Comparison of ENCODE assay signal across 10 cellular contexts in genomic region chr15:85333132-85333831, GRCh38. TPM values are rescaled to one million over a fixed set of nuclear protein-coding genes. Genes with fewer than 3 reads are reported as not detected.
DNase-seq lines count a peak whose midpoint lies in the region; ATAC-seq and TF ChIP-seq lines count a peak whose summit lies in the region.
"Had no signal": no experiment of that assay in that cellular context is flagged by ENCODE, and none has a peak within 500 bp of the region (broad histone marks: within the 10 kb centered on the region; RNA-seq: fewer than 3 reads in every experiment).

No MANE protein-coding gene starts in this region.

- H2BK15ac ChIP-seq in mesenchymal stem cell (ENCODE audit: low read depth, poor library complexity, severe bottlenecking): no peak overlapping the region

- H3K27ac ChIP-seq in ACC112 (ENCODE audit: low read depth, low read length) (peak overlapping the region; percentile 41), mesenchymal stem cell (ENCODE audit: low read length, poor library complexity, severe bottlenecking) (peak overlapping the region; percentile 96), transverse colon (peak overlapping the region in 1 of 4 donors; percentile 19)

- ATAC-seq in HG02973 (IDR thresholded peaks at IDR 0.05; ENCODE audit: unreplicated experiment): no peak
- ATAC-seq in GM21576 (IDR thresholded peaks at IDR 0.05; ENCODE audit: unreplicated experiment): no peak

- no peak overlapping the region for H3K4ac ChIP-seq in mesenchymal stem cell (ENCODE audit: low read depth in 1 of 2, low read length in 2 of 2)

- no peaks in the 10 kb centered on the region for H3K9me3 ChIP-seq in mesenchymal stem cell (ENCODE audit: control insufficient read depth, low read length)
- H3K9me3 ChIP-seq in transverse colon: no peaks in the 10 kb centered on the region

- no peak overlapping the region for H3K4me2 ChIP-seq in mesenchymal stem cell (ENCODE audit: low read length, poor library complexity, severe bottlenecking)

- WGBS in mesenchymal stem cell: 21% methylated on average over 6 of the region's 6 CpGs
- WGBS in transverse colon (ENCODE audit: low coverage in 1 of 2), 2 donors: 78 to 91% methylated on average over 5 to 6 of the region's 6 CpGs

- DNase-seq in HCEC 1CT (peak; percentile 75), astrocyte of the hippocampus (ENCODE audit: low read depth, low spot score) (peak; percentile 82), mesenchymal stem cell (peak; percentile 94), transverse colon (no peak), NCI-H2029 (lab: John Stamatoyannopoulos, UW) (no peak)
- DNase-seq: activated CD4-positive, alpha-beta T cell treated with anti-CD3 and anti-CD28 coated beads, Interleukin-2, amount 50 U/mL, for 48 hours; small intestine had no signal

- no peak overlapping the region for H2BK120ac ChIP-seq in mesenchymal stem cell (ENCODE audit: low read depth, low read length)

- no peaks in the 10 kb centered on the region for H3K79me1 ChIP-seq in mesenchymal stem cell (replicated peaks; ENCODE audit: low read length, poor library complexity, severe bottlenecking)

- no peaks in the 10 kb centered on the region for H3K79me2 ChIP-seq in ACC112 (ENCODE audit: control insufficient read depth, insufficient read depth, low read length, unreplicated experiment)

- H3K18ac ChIP-seq in mesenchymal stem cell (ENCODE audit: low read depth in 1 of 2, low read length in 2 of 2): no peak overlapping the region

- no peak for TF ChIP-seq CTCF in transverse colon (IDR thresholded peaks at IDR 0.05)

- H3K36me3 ChIP-seq in ACC112 (ENCODE audit: insufficient read depth, low read length) (no peaks in the 10 kb centered on the region), mesenchymal stem cell (ENCODE audit: control insufficient read depth in 1 of 2, insufficient read depth in 2 of 2, low read depth in 1 of 2, low read length in 2 of 2) (no peaks in the 10 kb centered on the region), transverse colon (no peaks in the 10 kb centered on the region)

- H3K23ac ChIP-seq in mesenchymal stem cell (ENCODE audit: low read length in 2 of 2): no peak overlapping the region

- H2AK5ac ChIP-seq in mesenchymal stem cell (ENCODE audit: low read length, severe bottlenecking): no peak overlapping the region

- H2BK5ac ChIP-seq in mesenchymal stem cell (ENCODE audit: low read depth, low read length, poor library complexity, severe bottlenecking): no peak overlapping the region

- no peak overlapping the region for H3K9ac ChIP-seq in mesenchymal stem cell (ENCODE audit: low read length)

- peak overlapping the region in 1 of 2 experiments; percentile 16 for H2BK12ac ChIP-seq in mesenchymal stem cell (ENCODE audit: low read length in 2 of 2)

- no peak overlapping the region for H3K14ac ChIP-seq in mesenchymal stem cell (ENCODE audit: low read length in 2 of 2)

- no peak overlapping the region for H4K91ac ChIP-seq in mesenchymal stem cell (ENCODE audit: low read length)

- H2AFZ ChIP-seq in ACC112 (ENCODE audit: low read length, unreplicated experiment) (peak overlapping the region; percentile 26), mesenchymal stem cell (ENCODE audit: low read depth, low read length) (no peak overlapping the region)

- H3K27me3 ChIP-seq in ACC112 (ENCODE audit: insufficient read depth, low read length) (no peaks in the 10 kb centered on the region), mesenchymal stem cell (ENCODE audit: control insufficient read depth in 1 of 2, insufficient read depth in 1 of 2, low read length in 2 of 2) (no peaks in the 10 kb centered on the region), transverse colon (no peaks in the 10 kb centered on the region)

- no peak for TF ChIP-seq POLR2A in transverse colon (IDR thresholded peaks at IDR 0.05)

- no peak for TF ChIP-seq EP300 in transverse colon (IDR thresholded peaks at IDR 0.05; ENCODE audit: low read depth)

- in situ Hi-C loops in transverse colon (cut with MboI; ENCODE audit: low pct_ligation_motif_present in 1 of 4, low pct_unique_long_range_greater_than_20kb in 1 of 4, low sequenced_read_pairs in 3 of 4): loop anchor here in 2 of 4 donors (10.0 to 25.0 kb wide), 2 partner anchors 82 to 154 kb away; no protein-coding TSS in a partner anchor

- 0 out of 2 replicates have a peak overlapping the region, but pooled peaks have one; percentile 0 for H3K4me3 ChIP-seq in ACC112 (ENCODE audit: low read depth, low read length)
- H3K4me3 ChIP-seq in mesenchymal stem cell (ENCODE audit: insufficient read depth in 1 of 2, low read depth in 1 of 2, low read length in 2 of 2): no peak overlapping the region
- H3K4me3 ChIP-seq in transverse colon: no peak overlapping the region

- H4K8ac ChIP-seq in mesenchymal stem cell (ENCODE audit: low read length): no peak overlapping the region

- peaks cover 30% of the 10 kb centered on the region for H3K4me1 ChIP-seq in ACC112 (ENCODE audit: control insufficient read depth, insufficient read depth, low read length, unreplicated experiment)
- peaks cover 21% of the 10 kb centered on the region for H3K4me1 ChIP-seq in mesenchymal stem cell (ENCODE audit: control insufficient read depth, insufficient read depth, low read depth, low read length)
- peaks cover 10 to 37% (median 22%) of the 10 kb centered on the region in 4 donors for H3K4me1 ChIP-seq in transverse colon

- intact Hi-C loops in transverse colon (cut with DNase I; ENCODE audit: low total_unique reads): no loop called here

RNA-seq across cellular contexts. Expression of gene AKAP13, which starts 47.1 kb away (rescaled TPM):
- 16.4 TPM for polyA plus RNA-seq in mesenchymal stem cell (2013, experiment 1 of 2)
- polyA plus RNA-seq in mesenchymal stem cell (2013, experiment 2 of 2): 15.2 TPM
- total RNA-seq in transverse colon: 100 to 1,000 TPM; 206 to 291 (median 214) TPM

Comparison
In these comparisons a context has a peak if more than half of its experiments do, and no peak if none do; other contexts are left out.
1. DNase-seq: peak in HCEC 1CT (single experiment), astrocyte of the hippocampus (single experiment) and mesenchymal stem cell (single experiment); none in transverse colon (single experiment) and NCI-H2029 (single experiment).